8 cellular contexts compared by ENCODE assay signal in genomic region chr5:87340716-87341115, GRCh38.
A peak's percentile ranks its signal among the peaks of the same experiment; 100 is the strongest.
DNase-seq lines count a peak whose midpoint lies in the region; ATAC-seq, FAIRE-seq and TF ChIP-seq lines count a peak whose summit lies in the region.

No MANE protein-coding gene starts in this region.

- peak overlapping the region; percentile 1 for H3K27ac Mint-ChIP-seq in Calu3 (ENCODE audit: unreplicated experiment)
- H3K27ac Mint-ChIP-seq in central memory CD8-positive, alpha-beta T cell (ENCODE audit: low read depth), result peak overlapping the region; percentile 90

- ATAC-seq in GM19463 (IDR thresholded peaks at IDR 0.05; ENCODE audit: unreplicated experiment), result peak; percentile 99
- peak; percentile 99 for ATAC-seq in HG03439 (IDR thresholded peaks at IDR 0.05; ENCODE audit: unreplicated experiment)
- peak; percentile 94 for ATAC-seq in central memory CD8-positive, alpha-beta T cell (replicated peaks; ENCODE audit: extremely low read depth, poor library complexity, severe bottlenecking)

- DNase-seq in Calu3, result no peak
- DNase-seq in central memory CD8-positive, alpha-beta T cell (ENCODE audit: low spot score in 2 of 2), result no peak
- no peak for DNase-seq in DMS153 (lab: John Stamatoyannopoulos, UW)
- no peak for DNase-seq in kidney tubule cell (ENCODE audit: low spot score)
- DNase-seq in erythroblast (lab: John Stamatoyannopoulos, UW), result no peak
- no peak for DNase-seq in urothelium cell line (ENCODE audit: low spot score)

- no peak for TF ChIP-seq POLR2A in erythroblast (IDR thresholded peaks at IDR 0.05; ENCODE audit: low read length)

- H3K36me3 Mint-ChIP-seq in Calu3 (ENCODE audit: insufficient read depth, unreplicated experiment), result peaks cover 78% of the 10 kb centered on the region
- peaks cover 10% of the 10 kb centered on the region for H3K36me3 Mint-ChIP-seq in central memory CD8-positive, alpha-beta T cell (ENCODE audit: insufficient read depth)

- H3K4me3 Mint-ChIP-seq in Calu3 (ENCODE audit: low read depth, unreplicated experiment), result no peak overlapping the region
- H3K4me3 Mint-ChIP-seq in central memory CD8-positive, alpha-beta T cell, result peak overlapping the region; percentile 58

- no peak for TF ChIP-seq CTCF in Calu3 (IDR thresholded peaks at IDR 0.05; ENCODE audit: unreplicated experiment)

- no peak for FAIRE-seq in urothelium cell line (lab: Jason Lieb, UNC)

- no peaks in the 10 kb centered on the region for H3K9me3 Mint-ChIP-seq in Calu3 (ENCODE audit: low read depth, unreplicated experiment)
- no peaks in the 10 kb centered on the region for H3K9me3 Mint-ChIP-seq in central memory CD8-positive, alpha-beta T cell

- no TSS peak for BruUV-seq in Calu3 (replicated peaks; lab: Mats Ljungman, UMichigan)

- H3K4me1 Mint-ChIP-seq in Calu3 (ENCODE audit: low read depth, unreplicated experiment), result peaks cover 11% of the 10 kb centered on the region
- peaks cover 26% of the 10 kb centered on the region for H3K4me1 Mint-ChIP-seq in central memory CD8-positive, alpha-beta T cell

- no peaks in the 10 kb centered on the region for H3K27me3 Mint-ChIP-seq in Calu3 (ENCODE audit: unreplicated experiment)
- no peaks in the 10 kb centered on the region for H3K27me3 Mint-ChIP-seq in central memory CD8-positive, alpha-beta T cell

- CTCF ChIA-PET in Calu3 (lab: Charles Lee), result interaction anchor here (0.7 kb wide), 1 partner anchor 66 kb away, joined by 3 read pairs; no protein-coding TSS in a partner anchor

- intact Hi-C loops in Calu3 (cut with micrococcal nuclease; ENCODE audit: unreplicated experiment), result no loop called here
